In genomic region chr3:66822059-66823009, GRCh38 we compare ENCODE assay signal across 8 cellular contexts.
DNase-seq lines count a peak whose midpoint lies in the region; ATAC-seq, FAIRE-seq and TF ChIP-seq lines count a peak whose summit lies in the region.

No MANE protein-coding gene starts in this region.

- peak; percentile 70 to 82 (median 77) for TF ChIP-seq CTCF in GM12878 (IDR thresholded peaks at IDR 0.05 in 2 of 3, conservative IDR thresholded peaks at IDR 0.05 in 1 of 3; ENCODE audit: control insufficient read depth in 2 of 3, extremely low read depth in 1 of 3, insufficient read depth in 1 of 3, low read depth in 3 of 3, low read length in 3 of 3)

- TF ChIP-seq EP300 in GM12878 (IDR thresholded peaks at IDR 0.05; ENCODE audit: borderline replicate concordance in 1 of 2, control insufficient read depth in 1 of 2, low read depth in 2 of 2, low read length in 2 of 2), result no peak

- H3K27ac Mint-ChIP-seq in T-helper 2 cell treated with Interferon-gamma antibody and Interleukin-4, amounts not matched to agents 5 μg/mL and 100 μg/mL, for 36 hours, result no peak overlapping the region

- peak; percentile 76 for FAIRE-seq in GM12878 (lab: Jason Lieb, UNC)
- peak; percentile 82 for FAIRE-seq in islet of Langerhans (lab: Jason Lieb, UNC)

- peak; percentile 11 for DNase-seq in GM04504 (ENCODE audit: low read depth)
- peak; percentile 62 for DNase-seq in Jurkat, Clone E6-1 (ENCODE audit: low read depth, low spot score)
- peak; percentile 36 for DNase-seq in T-helper 2 cell treated with Interferon-gamma antibody and Interleukin-4, amounts not matched to agents 5 μg/mL and 100 μg/mL, for 36 hours (ENCODE audit: low spot score)
- peak; percentile 9 for DNase-seq in GM12878 (ENCODE audit: low read depth, low spot score)
- DNase-seq in stimulated activated CD4-positive, alpha-beta T cell treated with anti-CD3 and anti-CD28 coated beads, Interleukin-4, amount 100 ng/mL, for 1 hour, result peak; percentile 54
- DNase-seq in OCI-M2 (lab: John Stamatoyannopoulos, UW; ENCODE audit: unreplicated experiment), result no peak

- H3K4me1 Mint-ChIP-seq in T-helper 2 cell treated with Interferon-gamma antibody and Interleukin-4, amounts not matched to agents 5 μg/mL and 100 μg/mL, for 36 hours (ENCODE audit: low read depth), result no peaks in the 10 kb centered on the region

- H3K36me3 ChIP-seq in GM12878 (ENCODE audit: control insufficient read depth in 2 of 2, insufficient read depth in 2 of 2, low read length in 1 of 2), result no peaks in the 10 kb centered on the region

- in situ Hi-C loops in GM12878 (cut with MboI), result no loop called here

- intact Hi-C loops in GM12878 (cut with micrococcal nuclease; ENCODE audit: unreplicated experiment), result loop anchor here (10.0 kb wide), 1 partner anchor 1038 kb away; no protein-coding TSS in a partner anchor

- no peaks in the 10 kb centered on the region for H3K79me2 ChIP-seq in GM12878 (ENCODE audit: control insufficient read depth, insufficient read depth, low read length)

- TF ChIP-seq POLR2A in GM12878 (IDR thresholded peaks at IDR 0.05; ENCODE audit: low read depth, low read length), result no peak

- H3K4me2 ChIP-seq in GM12878 (ENCODE audit: control insufficient read depth, insufficient read depth), result no peak overlapping the region

- peak; percentile 82 for ATAC-seq in GM21619 (IDR thresholded peaks at IDR 0.05; ENCODE audit: unreplicated experiment)
- peak; percentile 99 for ATAC-seq in GM12878

- no peak overlapping the region for H2AFZ ChIP-seq in GM12878 (ENCODE audit: control insufficient read depth, low read depth, low read length)

- peak; percentile 70 for TF ChIP-seq RAD21 in GM12878 (IDR thresholded peaks at IDR 0.05; ENCODE audit: insufficient read depth, low read depth, low read length)

- H3K9me3 ChIP-seq in GM12878 (replicated peaks; ENCODE audit: control insufficient read depth, insufficient read depth, low read length), result no peaks in the 10 kb centered on the region

- H3K4me1 ChIP-seq in GM12878 (ENCODE audit: control insufficient read depth, insufficient read depth, low read length), result no peaks in the 10 kb centered on the region

- H3K4me3 Mint-ChIP-seq in T-helper 2 cell treated with Interferon-gamma antibody and Interleukin-4, amounts not matched to agents 5 μg/mL and 100 μg/mL, for 36 hours, result no peak overlapping the region

- H3K36me3 Mint-ChIP-seq in T-helper 2 cell treated with Interferon-gamma antibody and Interleukin-4, amounts not matched to agents 5 μg/mL and 100 μg/mL, for 36 hours (ENCODE audit: low read depth), result no peaks in the 10 kb centered on the region

- RAD21 ChIA-PET in GM12878 (lab: Charles Lee; ENCODE audit: unreplicated experiment), result interaction anchor here (0.6 to 1.9 kb wide), 8 partner anchors 12 to 568 kb away, joined by 3 to 19 read pairs (median 5); no protein-coding TSS in a partner anchor

- WGBS in GM12878 (ENCODE audit: insufficient coverage, insufficient replicate concordance, low lambda C conversion rate, missing lambda C conversion rate), result 42% methylated on average over 13 of the region's 13 CpGs

- no peaks in the 10 kb centered on the region for H4K20me1 ChIP-seq in GM12878 (ENCODE audit: control insufficient read depth, insufficient read depth)

- peaks cover 4% of the 10 kb centered on the region for H3K27me3 Mint-ChIP-seq in T-helper 2 cell treated with Interferon-gamma antibody and Interleukin-4, amounts not matched to agents 5 μg/mL and 100 μg/mL, for 36 hours (ENCODE audit: low read depth)

- no peak overlapping the region for H3K27ac ChIP-seq in GM12878 (ENCODE audit: control insufficient read depth, insufficient read depth)

- no peaks in the 10 kb centered on the region for H3K27me3 ChIP-seq in GM12878 (replicated peaks in 1 of 2; ENCODE audit: control insufficient read depth in 2 of 2, insufficient read depth in 2 of 2, low read length in 1 of 2)

- no TSS peak for BruUV-seq in GM12878 (replicated peaks; lab: Mats Ljungman, UMichigan)

- H3K9me3 Mint-ChIP-seq in T-helper 2 cell treated with Interferon-gamma antibody and Interleukin-4, amounts not matched to agents 5 μg/mL and 100 μg/mL, for 36 hours, result no peaks in the 10 kb centered on the region

- no peak overlapping the region for H3K9ac ChIP-seq in GM12878 (ENCODE audit: control insufficient read depth, insufficient read depth, low read length)

- SMC1A ChIA-PET in GM12878 (lab: Charles Lee; ENCODE audit: uncharacterized antibody, unreplicated experiment), result interaction anchor here (0.6 to 6.4 kb wide), 18 partner anchors 9 to 602 kb away, joined by 3 to 70 read pairs (median 3); partner anchors contain the start of gene SLC25A26

- POLR2A ChIA-PET in GM12878 (lab: Charles Lee), result no interaction called here

- CTCF ChIA-PET in GM12878 (lab: Yijun Ruan, JAX), result interaction anchor here (0.6 to 9.6 kb wide), 46 partner anchors 8 to 620 kb away, joined by 3 to 149 read pairs (median 4); no protein-coding TSS in a partner anchor

- H3K4me3 ChIP-seq in Jurkat, Clone E6-1 (ENCODE audit: low read length), result no peak overlapping the region
- no peak overlapping the region for H3K4me3 ChIP-seq in GM12878

TF ChIP-seq in GM12878, 131 proteins besides CTCF, POLR2A, EP300 and RAD21:
- TF ChIP-seq YY1 (IDR thresholded peaks at IDR 0.05; ENCODE audit: low read depth, low read length) (peak; percentile 62; the same call in 1 of the 2 replicates), SMC3 (IDR thresholded peaks at IDR 0.05; ENCODE audit: borderline replicate concordance, low read length) (peak; percentile 85), E4F1 (IDR thresholded peaks at IDR 0.05; ENCODE audit: borderline replicate concordance, partially characterized antibody) (no peak)
